In genomic region chr14:55333785-55334485, GRCh38 we compare ENCODE assay signal across 8 cellular contexts.
A peak's percentile ranks its signal among the peaks of the same experiment; 100 is the strongest.
DNase-seq lines count a peak whose midpoint lies in the region; ATAC-seq and TF ChIP-seq lines count a peak whose summit lies in the region.

No MANE protein-coding gene starts in this region.

- no peak overlapping the region for H4K5ac ChIP-seq in IMR-90 (ENCODE audit: low read depth, low read length)

- 0 out of 2 replicates have a peak overlapping the region, but pooled peaks have one; percentile 22 for H3K14ac ChIP-seq in IMR-90 (replicated peaks; ENCODE audit: low read depth, low read length)

- peak overlapping the region; percentile 46 for H3K18ac ChIP-seq in IMR-90 (ENCODE audit: low read depth, low read length)

- H3K9me3 Mint-ChIP-seq in activated CD4-positive, alpha-beta T cell treated with anti-CD3 and anti-CD28 coated beads for 36 hours (ENCODE audit: low read depth), result peaks cover 1% of the 10 kb centered on the region

- no peak for TF ChIP-seq RAD21 in IMR-90 (IDR thresholded peaks at IDR 0.05; ENCODE audit: low read length)

- peaks cover 12% of the 10 kb centered on the region for H3K4me1 ChIP-seq in IMR-90 (ENCODE audit: control insufficient read depth, insufficient read depth, low read length)
- peaks cover 42% of the 10 kb centered on the region for H3K4me1 ChIP-seq in effector memory CD4-positive, alpha-beta T cell (ENCODE audit: control insufficient read depth, insufficient read depth, low read length, poor library complexity, severe bottlenecking)
- peaks cover 0 to 7% of the 10 kb centered on the region in 2 donors for H3K4me1 ChIP-seq in aorta (ENCODE audit: control insufficient read depth in 1 of 2, insufficient read depth in 2 of 2, low read length in 2 of 2)
- peaks cover 73% of the 10 kb centered on the region for H3K4me1 ChIP-seq in left ventricle myocardium inferior

- peak overlapping the region; percentile 17 for H2BK5ac ChIP-seq in IMR-90 (ENCODE audit: low read depth, low read length, poor library complexity, severe bottlenecking)

- H3K23ac ChIP-seq in IMR-90 (ENCODE audit: low read depth, low read length), result peak overlapping the region; percentile 44

- H4K20me1 ChIP-seq in IMR-90 (ENCODE audit: insufficient read depth, low read length), result peaks cover 48% of the 10 kb centered on the region

- peak; percentile 31 for ATAC-seq in activated CD4-positive, alpha-beta T cell treated with anti-CD3 and anti-CD28 coated beads for 36 hours
- peak; percentile 93 for ATAC-seq in IMR-90 (ENCODE audit: low read depth)
- peak; percentile 38 for ATAC-seq in stimulated activated naive CD8-positive, alpha-beta T cell treated with anti-CD3 and anti-CD28 coated beads, Interleukin-15, Interleukin-2, amounts not matched to agents 100 U/mL and 50 U/mL, for 24 hours
- ATAC-seq in aorta (ENCODE audit: low FRiP score), result no peak

- intact Hi-C loops in activated CD4-positive, alpha-beta T cell treated with anti-CD3 and anti-CD28 coated beads for 36 hours (cut with DNase I, micrococcal nuclease), result loop anchor here in 1 of 2 experiments (2.0 to 5.0 kb wide), 4 partner anchors 15 to 61 kb away; no protein-coding TSS in a partner anchor
- intact Hi-C loops in IMR-90 (cut with micrococcal nuclease), result loop anchor here (5.0 kb wide), 1 partner anchor 47 kb away; no protein-coding TSS in a partner anchor
- intact Hi-C loops in aorta (cut with DNase I), result no loop called here
- intact Hi-C loops in left ventricle myocardium inferior (cut with micrococcal nuclease), result no loop called here

- H3K4me3 ChIP-seq in IMR-90 (ENCODE audit: insufficient read depth, low read depth, low read length) (no peak overlapping the region), aorta (ENCODE audit: low read length in 2 of 2) (no peak overlapping the region), left ventricle myocardium inferior (no peak overlapping the region)
- H3K4me3 ChIP-seq in effector memory CD4-positive, alpha-beta T cell (ENCODE audit: insufficient read depth, low read depth, low read length, poor library complexity, severe bottlenecking), result peak overlapping the region; percentile 29

- no peak overlapping the region for H2AK5ac ChIP-seq in IMR-90 (ENCODE audit: low read depth, low read length)

- H4K91ac ChIP-seq in IMR-90 (ENCODE audit: insufficient read depth, low read depth, low read length), result no peak overlapping the region

- no peak overlapping the region for H3K56ac ChIP-seq in IMR-90 (ENCODE audit: extremely low read depth, insufficient read depth, low read length)

- H2BK120ac ChIP-seq in IMR-90 (ENCODE audit: low read depth, low read length), result peak overlapping the region; percentile 6; the same call in 1 of the 2 replicates

- DNase-seq in activated CD4-positive, alpha-beta T cell treated with anti-CD3 and anti-CD28 coated beads for 36 hours, result no peak
- DNase-seq in activated CD4-positive, alpha-beta T cell treated with anti-CD3 and anti-CD28 coated beads for 1 hour, result no peak
- DNase-seq in IMR-90 (peak; percentile 81), T-helper 9 cell (no peak), aorta (no peak), left ventricle myocardium inferior (no peak)
- DNase-seq in effector memory CD4-positive, alpha-beta T cell, result no peak
- no peak for DNase-seq in stimulated activated naive CD8-positive, alpha-beta T cell treated with anti-CD3 and anti-CD28 coated beads, Interleukin-15, Interleukin-2, amounts not matched to agents 100 U/mL and 50 U/mL, for 24 hours

- peaks cover 85% of the 10 kb centered on the region for H3K4me1 Mint-ChIP-seq in activated CD4-positive, alpha-beta T cell treated with anti-CD3 and anti-CD28 coated beads for 36 hours

- BruUV-seq in IMR-90 (replicated peaks; lab: Mats Ljungman, UMichigan), result no TSS peak

- 0 out of 2 replicates have a peak overlapping the region, but pooled peaks have one; percentile 13 for H3K4ac ChIP-seq in IMR-90 (ENCODE audit: low read depth, low read length)

- peak overlapping the region; percentile 95 for H3K4me2 ChIP-seq in IMR-90 (ENCODE audit: low read depth, low read length)

- POLR2A ChIA-PET in activated CD4-positive, alpha-beta T cell treated with anti-CD3 and anti-CD28 coated beads for 36 hours (lab: Charles Lee), result no interaction called here
- POLR2A ChIA-PET in IMR-90 (lab: Charles Lee; ENCODE audit: unreplicated experiment), result no interaction called here

- no peaks in the 10 kb centered on the region for H3K36me3 ChIP-seq in IMR-90 (ENCODE audit: control insufficient read depth, insufficient read depth, low read length)
- H3K36me3 ChIP-seq in effector memory CD4-positive, alpha-beta T cell (ENCODE audit: control insufficient read depth, insufficient read depth, low read length), result no peaks in the 10 kb centered on the region
- H3K36me3 ChIP-seq in aorta (ENCODE audit: control insufficient read depth in 1 of 2, insufficient read depth in 2 of 2, low read length in 1 of 2), result no peaks in the 10 kb centered on the region
- no peaks in the 10 kb centered on the region for H3K36me3 ChIP-seq in left ventricle myocardium inferior

- no peak overlapping the region for H4K8ac ChIP-seq in IMR-90 (ENCODE audit: low read depth in 2 of 2, low read length in 2 of 2)

- H2BK15ac ChIP-seq in IMR-90 (ENCODE audit: low read depth, low read length), result no peak overlapping the region

- H3K27me3 Mint-ChIP-seq in activated CD4-positive, alpha-beta T cell treated with anti-CD3 and anti-CD28 coated beads for 36 hours, result no peaks in the 10 kb centered on the region

- peaks cover 18% of the 10 kb centered on the region for H3K9me1 ChIP-seq in IMR-90 (ENCODE audit: insufficient read depth, low read length)

- no peak overlapping the region for H3K9ac ChIP-seq in IMR-90 (ENCODE audit: low read depth, low read length)

- H2AFZ ChIP-seq in IMR-90 (replicated peaks; ENCODE audit: low read length, poor library complexity), result no peak overlapping the region

- H3K9me3 ChIP-seq in IMR-90 (ENCODE audit: control insufficient read depth, insufficient read depth, low read length) (no peaks in the 10 kb centered on the region), aorta (ENCODE audit: control insufficient read depth, low read length) (no peaks in the 10 kb centered on the region), left ventricle myocardium inferior (replicated peaks) (no peaks in the 10 kb centered on the region)
- no peaks in the 10 kb centered on the region for H3K9me3 ChIP-seq in effector memory CD4-positive, alpha-beta T cell (ENCODE audit: control insufficient read depth, low read length)

- peak overlapping the region; percentile 69 for H3K27ac Mint-ChIP-seq in activated CD4-positive, alpha-beta T cell treated with anti-CD3 and anti-CD28 coated beads for 36 hours

- peaks cover 36 to 57% of the 10 kb centered on the region in 2 experiments for H3K79me1 ChIP-seq in IMR-90 (ENCODE audit: low read depth in 1 of 2, low read length in 2 of 2)

- no peak overlapping the region for H2BK20ac ChIP-seq in IMR-90 (ENCODE audit: low read depth, low read length)

- CTCF ChIA-PET in activated CD4-positive, alpha-beta T cell treated with anti-CD3 and anti-CD28 coated beads for 36 hours (lab: Charles Lee), result interaction anchor here (0.6 to 2.4 kb wide), 8 partner anchors 13 to 122 kb away, joined by 3 to 8 read pairs (median 4); no protein-coding TSS in a partner anchor
- CTCF ChIA-PET in IMR-90 (lab: Yijun Ruan, JAX), result interaction anchor here (0.9 to 1.7 kb wide), 3 partner anchors 15 to 21 kb away, joined by 3 to 5 read pairs (median 4); no protein-coding TSS in a partner anchor

- no peak overlapping the region for H2AK9ac ChIP-seq in IMR-90 (replicated peaks; ENCODE audit: low read depth, low read length, poor library complexity)

- TF ChIP-seq CTCF in IMR-90 (conservative IDR thresholded peaks at IDR 0.05; ENCODE audit: low read depth, low read length) (no peak), left ventricle myocardium inferior (IDR thresholded peaks at IDR 0.05; ENCODE audit: borderline replicate concordance) (no peak)

- dilution Hi-C loops in IMR-90 (cut with HindIII; ENCODE audit: low sequenced_read_pairs, unreplicated experiment), result no loop called here

- H3K27me3 ChIP-seq in IMR-90 (ENCODE audit: control insufficient read depth, insufficient read depth, low read length), result no peaks in the 10 kb centered on the region
- H3K27me3 ChIP-seq in effector memory CD4-positive, alpha-beta T cell (replicated peaks; ENCODE audit: control insufficient read depth, insufficient read depth, low read length, poor library complexity, severe bottlenecking), result no peaks in the 10 kb centered on the region
- no peaks in the 10 kb centered on the region for H3K27me3 ChIP-seq in aorta (ENCODE audit: control insufficient read depth in 1 of 2, insufficient read depth in 2 of 2, low read length in 1 of 2)
- no peaks in the 10 kb centered on the region for H3K27me3 ChIP-seq in left ventricle myocardium inferior (ENCODE audit: low read depth)

- no peak for TF ChIP-seq POLR2A in IMR-90 (IDR thresholded peaks at IDR 0.05; ENCODE audit: low read depth, low read length)

- peak overlapping the region; percentile 16 for H3K4me3 Mint-ChIP-seq in activated CD4-positive, alpha-beta T cell treated with anti-CD3 and anti-CD28 coated beads for 36 hours

- in situ Hi-C loops in IMR-90 (cut with MboI; ENCODE audit: low sequenced_read_pairs), result no loop called here

- peak overlapping the region; percentile 52; the same call in 1 of the 2 replicates for H3K27ac ChIP-seq in IMR-90 (ENCODE audit: insufficient read depth, low read length)
- H3K27ac ChIP-seq in effector memory CD4-positive, alpha-beta T cell (ENCODE audit: insufficient read depth, low read length, poor library complexity, severe bottlenecking), result peak overlapping the region; percentile 68
- no peak overlapping the region for H3K27ac ChIP-seq in aorta (ENCODE audit: low read depth in 1 of 2, low read length in 2 of 2)
- no peak overlapping the region for H3K27ac ChIP-seq in left ventricle myocardium inferior (replicated peaks)

- peaks cover 8% of the 10 kb centered on the region for H3K36me3 Mint-ChIP-seq in activated CD4-positive, alpha-beta T cell treated with anti-CD3 and anti-CD28 coated beads for 36 hours (ENCODE audit: low read depth)

- WGBS in IMR-90 (ENCODE audit: extremely low coverage in 2 of 2, insufficient read length in 1 of 2), 2 experiments, result 0% methylated on average over 1 of the region's 4 CpGs; no CpG with 5 or more reads in 1 of the 2 experiments
- 56 to 61% methylated on average over 4 of the region's 4 CpGs for WGBS in aorta, 2 donors

TF ChIP-seq in IMR-90, 13 proteins besides CTCF, POLR2A, EP300 and RAD21 (continues in another document):
- TF ChIP-seq CEBPB (IDR thresholded peaks at IDR 0.05; ENCODE audit: low read depth, low read length), result no peak
- no peak for TF ChIP-seq FOS (IDR thresholded peaks at IDR 0.05; ENCODE audit: low read depth, low read length)
- TF ChIP-seq USF2 (IDR thresholded peaks at IDR 0.05; ENCODE audit: low read depth, low read length), result no peak
- no peak for TF ChIP-seq RFX5 (IDR thresholded peaks at IDR 0.05; ENCODE audit: low read depth, low read length)

Comparison
In these comparisons a context has a peak if more than half of its experiments do, and no peak if none do; other contexts are left out.
1. H3K27ac ChIP-seq: peak in IMR-90 (single experiment) and effector memory CD4-positive, alpha-beta T cell (single experiment); none in aorta (0 of 2) and left ventricle myocardium inferior (single experiment).